ENCODE assay signal across 1 cellular context in genomic region chr10:35642023-35642792, GRCh38.
TF ChIP-seq lines count a peak whose summit lies in the region.

A gene with protein sequence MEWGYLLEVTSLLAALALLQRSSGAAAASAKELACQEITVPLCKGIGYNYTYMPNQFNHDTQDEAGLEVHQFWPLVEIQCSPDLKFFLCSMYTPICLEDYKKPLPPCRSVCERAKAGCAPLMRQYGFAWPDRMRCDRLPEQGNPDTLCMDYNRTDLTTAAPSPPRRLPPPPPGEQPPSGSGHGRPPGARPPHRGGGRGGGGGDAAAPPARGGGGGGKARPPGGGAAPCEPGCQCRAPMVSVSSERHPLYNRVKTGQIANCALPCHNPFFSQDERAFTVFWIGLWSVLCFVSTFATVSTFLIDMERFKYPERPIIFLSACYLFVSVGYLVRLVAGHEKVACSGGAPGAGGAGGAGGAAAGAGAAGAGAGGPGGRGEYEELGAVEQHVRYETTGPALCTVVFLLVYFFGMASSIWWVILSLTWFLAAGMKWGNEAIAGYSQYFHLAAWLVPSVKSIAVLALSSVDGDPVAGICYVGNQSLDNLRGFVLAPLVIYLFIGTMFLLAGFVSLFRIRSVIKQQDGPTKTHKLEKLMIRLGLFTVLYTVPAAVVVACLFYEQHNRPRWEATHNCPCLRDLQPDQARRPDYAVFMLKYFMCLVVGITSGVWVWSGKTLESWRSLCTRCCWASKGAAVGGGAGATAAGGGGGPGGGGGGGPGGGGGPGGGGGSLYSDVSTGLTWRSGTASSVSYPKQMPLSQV (minus strand): TSS chr10:35642296. CDS start chr10:35641429, 867 bp downstream.

TF ChIP-seq in HCT116, 20 proteins besides CTCF, POLR2A, EP300 and RAD21 (continued from another document):
- TF ChIP-seq, protein P1, sequence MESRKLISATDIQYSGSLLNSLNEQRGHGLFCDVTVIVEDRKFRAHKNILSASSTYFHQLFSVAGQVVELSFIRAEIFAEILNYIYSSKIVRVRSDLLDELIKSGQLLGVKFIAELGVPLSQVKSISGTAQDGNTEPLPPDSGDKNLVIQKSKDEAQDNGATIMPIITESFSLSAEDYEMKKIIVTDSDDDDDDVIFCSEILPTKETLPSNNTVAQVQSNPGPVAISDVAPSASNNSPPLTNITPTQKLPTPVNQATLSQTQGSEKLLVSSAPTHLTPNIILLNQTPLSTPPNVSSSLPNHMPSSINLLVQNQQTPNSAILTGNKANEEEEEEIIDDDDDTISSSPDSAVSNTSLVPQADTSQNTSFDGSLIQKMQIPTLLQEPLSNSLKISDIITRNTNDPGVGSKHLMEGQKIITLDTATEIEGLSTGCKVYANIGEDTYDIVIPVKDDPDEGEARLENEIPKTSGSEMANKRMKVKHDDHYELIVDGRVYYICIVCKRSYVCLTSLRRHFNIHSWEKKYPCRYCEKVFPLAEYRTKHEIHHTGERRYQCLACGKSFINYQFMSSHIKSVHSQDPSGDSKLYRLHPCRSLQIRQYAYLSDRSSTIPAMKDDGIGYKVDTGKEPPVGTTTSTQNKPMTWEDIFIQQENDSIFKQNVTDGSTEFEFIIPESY (IDR thresholded peaks at IDR 0.05; ENCODE audit: extremely low read depth, insufficient replicate concordance, low read length), result no peak
- no peak for TF ChIP-seq EZH2 (IDR thresholded peaks at IDR 0.05)
- no peak for TF ChIP-seq SP1 (IDR thresholded peaks at IDR 0.05; ENCODE audit: low read depth)
- no peak for TF ChIP-seq ZFX (IDR thresholded peaks at IDR 0.05)
